Comparison of ENCODE assay signal across 15 cellular contexts in genomic region chr5:28374492-28374934, GRCh38.
DNase-seq lines count a peak whose midpoint lies in the region; ATAC-seq and TF ChIP-seq lines count a peak whose summit lies in the region.
"Had no signal": no experiment of that assay in that cellular context is flagged by ENCODE, and none has a peak within 500 bp of the region (broad histone marks: within the 10 kb centered on the region; RNA-seq: fewer than 3 reads in every experiment).

No MANE protein-coding gene starts in this region.

- H3K9ac ChIP-seq in adipocyte (ENCODE audit: low read length) (no peak overlapping the region), neuronal stem cell (ENCODE audit: low read depth, low read length, poor library complexity) (no peak overlapping the region)

- no peaks in the 10 kb centered on the region for H3K9me3 ChIP-seq in adipocyte (ENCODE audit: control insufficient read depth, low read length)
- H3K9me3 ChIP-seq in neuronal stem cell (replicated peaks in 1 of 2; ENCODE audit: control insufficient read depth in 2 of 2, insufficient read depth in 1 of 2, low read depth in 1 of 2, low read length in 2 of 2) = peaks cover 0 to 18% of the 10 kb centered on the region in 2 donors
- H3K9me3 ChIP-seq in psoas muscle = peaks cover 7% of the 10 kb centered on the region
- H3K9me3 ChIP-seq: gastroesophageal sphincter had no signal

- WGBS in neuronal stem cell (ENCODE audit: extremely low coverage in 2 of 2, insufficient read length in 2 of 2, insufficient replicate concordance in 1 of 2), 2 donors = no CpG with 5 or more reads among the region's 3 CpGs
- 76 to 87% (median 78%) methylated on average over 3 of the region's 3 CpGs for WGBS in psoas muscle, 3 donors

- no peak overlapping the region for H3K4me2 ChIP-seq in neuronal stem cell (ENCODE audit: insufficient read depth, low read length, poor library complexity, severe bottlenecking)

- H3K23ac ChIP-seq in neuronal stem cell (ENCODE audit: low read depth, low read length, poor library complexity) = no peak overlapping the region

- H3K4me3 ChIP-seq in adipocyte (ENCODE audit: low read length) (no peak overlapping the region), neuronal stem cell (ENCODE audit: low read length in 2 of 2) (no peak overlapping the region), psoas muscle (no peak overlapping the region)
- H3K4me3 ChIP-seq: gastroesophageal sphincter had no signal

- TF ChIP-seq CTCF in psoas muscle (IDR thresholded peaks at IDR 0.05) = no peak

- no peak overlapping the region for H3K4ac ChIP-seq in neuronal stem cell (ENCODE audit: low read length)

- no peak overlapping the region for H2BK120ac ChIP-seq in neuronal stem cell (ENCODE audit: low read depth, low read length)

- no peak for ATAC-seq in psoas muscle
- ATAC-seq in HG03469 (IDR thresholded peaks at IDR 0.05; ENCODE audit: unreplicated experiment) = no peak
- ATAC-seq: gastroesophageal sphincter, natural killer cell had no signal

- H2BK12ac ChIP-seq in neuronal stem cell (ENCODE audit: low read length) = no peak overlapping the region

- H2AK5ac ChIP-seq in neuronal stem cell (ENCODE audit: low read depth, low read length) = no peak overlapping the region

- no peaks in the 10 kb centered on the region for H3K36me3 ChIP-seq in adipocyte (ENCODE audit: control insufficient read depth, insufficient read depth, low read length, severe bottlenecking)
- no peaks in the 10 kb centered on the region for H3K36me3 ChIP-seq in neuronal stem cell (replicated peaks in 1 of 2; ENCODE audit: control insufficient read depth in 2 of 2, insufficient read depth in 2 of 2, low read length in 2 of 2)
- H3K36me3 ChIP-seq in psoas muscle (ENCODE audit: insufficient read depth in 1 of 2, low read depth in 1 of 2) = no peaks in the 10 kb centered on the region
- H3K36me3 ChIP-seq: gastroesophageal sphincter had no signal

- H4K8ac ChIP-seq in neuronal stem cell (ENCODE audit: low read depth, low read length) = no peak overlapping the region

- no peak overlapping the region for H3K14ac ChIP-seq in neuronal stem cell (ENCODE audit: low read length)

- no peak overlapping the region for H3K18ac ChIP-seq in neuronal stem cell (ENCODE audit: low read length)

- intact Hi-C loops in psoas muscle (cut with DNase I) = no loop called here

- peak overlapping the region; percentile 56 for H2AFZ ChIP-seq in neuronal stem cell (ENCODE audit: low read length)

- no peak overlapping the region for H2BK5ac ChIP-seq in neuronal stem cell (ENCODE audit: low read length)

- H2BK15ac ChIP-seq in neuronal stem cell (ENCODE audit: low read length) = no peak overlapping the region

- DNase-seq in HK-2 (ENCODE audit: unreplicated experiment) (peak; percentile 71), NCI-H2196 (lab: John Stamatoyannopoulos, UW; ENCODE audit: unreplicated experiment) (peak; percentile 31), adipocyte (ENCODE audit: low read depth) (peak; percentile 51), neuronal stem cell (ENCODE audit: low spot score) (no peak), occipital lobe (lab: John Stamatoyannopoulos, UW) (no peak), psoas muscle (no peak), germinal center (ENCODE audit: low spot score) (no peak)
- DNase-seq: activated gamma-delta T cell, endodermal cell, HFFc6, KG1, natural killer cell, NCI-H2029 had no signal

- H3K79me1 ChIP-seq in neuronal stem cell (ENCODE audit: low read depth, low read length) = no peaks in the 10 kb centered on the region

- no peak overlapping the region for H4K91ac ChIP-seq in neuronal stem cell (ENCODE audit: low read depth, low read length, poor library complexity)

- no peaks in the 10 kb centered on the region for H3K27me3 ChIP-seq in adipocyte (replicated peaks; ENCODE audit: control insufficient read depth, insufficient read depth, low read length)
- H3K27me3 ChIP-seq in neuronal stem cell (ENCODE audit: control insufficient read depth in 3 of 3, insufficient read depth in 3 of 3, low read depth in 1 of 3, low read length in 3 of 3) = no peaks in the 10 kb centered on the region
- H3K27me3 ChIP-seq in psoas muscle (ENCODE audit: insufficient read depth in 3 of 3, low read length in 2 of 3) = no peaks in the 10 kb centered on the region
- H3K27me3 ChIP-seq: gastroesophageal sphincter had no signal

- no peaks in the 10 kb centered on the region for H3K4me1 ChIP-seq in adipocyte (ENCODE audit: control insufficient read depth, insufficient read depth, low read length)
- H3K4me1 ChIP-seq in neuronal stem cell (ENCODE audit: control insufficient read depth in 2 of 2, insufficient read depth in 1 of 2, low read depth in 1 of 2, low read length in 2 of 2) = no peaks in the 10 kb centered on the region
- no peaks in the 10 kb centered on the region for H3K4me1 ChIP-seq in psoas muscle
- H3K4me1 ChIP-seq: gastroesophageal sphincter had no signal

- H3K27ac ChIP-seq in neuronal stem cell (replicated peaks; ENCODE audit: low read length) (no peak overlapping the region), psoas muscle (no peak overlapping the region)
- H3K27ac ChIP-seq: gastroesophageal sphincter had no signal

Comparison
In these comparisons a context has a peak if more than half of its experiments do, and no peak if none do; other contexts are left out.
1. DNase-seq: peak in HK-2 (single experiment), NCI-H2196 (single experiment) and adipocyte (single experiment); none in neuronal stem cell (single experiment), occipital lobe (single experiment), psoas muscle (0 of 2) and germinal center (single experiment).